Comparison of ENCODE assay signal across 1 cellular context in the genomic region with DNA sequence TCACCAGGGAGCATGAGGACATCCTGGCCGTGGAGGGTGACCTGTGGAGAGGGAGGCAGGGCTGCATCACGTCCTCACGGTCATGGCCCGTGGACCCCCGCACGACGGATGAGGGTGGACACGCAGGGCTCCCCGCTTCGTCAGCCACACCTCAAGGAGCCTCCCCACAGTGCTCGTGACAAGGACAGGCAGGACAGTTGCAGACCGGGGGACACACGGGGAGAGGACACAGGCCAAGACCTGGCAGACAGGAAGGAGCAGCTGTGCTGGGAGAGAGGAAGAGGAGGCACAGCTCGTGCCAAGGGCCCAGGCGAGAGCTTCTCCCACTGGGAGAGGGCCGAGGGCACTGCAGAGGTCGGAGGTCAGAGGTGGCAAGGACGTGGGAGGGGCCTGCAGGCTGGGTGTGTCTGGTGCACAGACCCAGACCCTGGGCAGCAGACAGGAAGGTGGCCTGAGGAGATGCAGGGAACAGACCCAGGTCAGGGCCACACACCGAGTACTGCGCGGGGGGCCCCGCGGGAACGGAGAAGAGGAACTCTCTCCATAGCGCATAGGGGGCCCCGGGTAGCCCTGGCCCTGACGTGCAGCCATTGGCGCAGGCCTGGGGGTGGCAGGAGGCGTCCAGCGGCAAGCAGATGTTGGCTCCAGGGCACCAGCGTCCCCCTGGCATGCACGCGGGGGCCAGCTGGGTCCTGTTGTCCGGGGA. TPM values are rescaled to one million over a fixed set of nuclear protein-coding genes. Genes with fewer than 3 reads are reported as not detected.
"Had no signal": no experiment of that assay in that cellular context is flagged by ENCODE, and none has a peak within 500 bp of the region (broad histone marks: within the 10 kb centered on the region; RNA-seq: fewer than 3 reads in every experiment).

No MANE protein-coding gene starts in this region.

RNA-seq across cellular contexts. Expression of a gene that starts 33.4 kb away (rescaled TPM):
- total RNA-seq: mesenteric fat pad had no signal
